Comparison of ENCODE assay signal across 19 cellular contexts in the genomic region with DNA sequence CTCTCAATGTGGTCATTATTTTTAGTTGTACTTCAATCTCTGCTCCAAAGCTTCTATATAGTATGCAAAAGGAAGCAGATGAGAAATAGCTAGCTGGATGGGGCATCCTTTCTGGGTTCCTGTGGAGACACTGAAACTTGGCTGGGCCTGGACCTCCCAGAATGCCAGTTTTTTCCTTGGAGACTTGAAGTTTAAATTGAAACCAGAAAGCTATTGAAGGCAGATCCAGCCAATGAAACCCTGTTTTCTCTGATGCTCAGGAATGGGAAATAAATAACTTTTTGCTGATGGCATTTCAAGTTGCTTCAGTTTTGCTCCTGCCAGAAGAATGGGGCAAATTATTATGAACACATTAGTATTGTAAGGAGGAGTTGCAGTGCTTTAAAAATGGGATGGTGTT. TPM values are rescaled to one million over a fixed set of nuclear protein-coding genes. Genes with fewer than 3 reads are reported as not detected.
DNase-seq lines count a peak whose midpoint lies in the region; ATAC-seq and TF ChIP-seq lines count a peak whose summit lies in the region.
"Had no signal": no experiment of that assay in that cellular context is flagged by ENCODE, and none has a peak within 500 bp of the region (broad histone marks: within the 10 kb centered on the region; RNA-seq: fewer than 3 reads in every experiment).

No MANE protein-coding gene starts in this region.

- H4K20me1 ChIP-seq in GM23248 (ENCODE audit: insufficient read depth) = no peaks in the 10 kb centered on the region
- H4K20me1 ChIP-seq in mammary epithelial cell (ENCODE audit: insufficient read depth, low read length) = no peaks in the 10 kb centered on the region

- in situ Hi-C loops in GM23248 (cut with MboI) = loop anchor here (10.0 kb wide), 1 partner anchor 211 kb away; no protein-coding TSS in a partner anchor
- in situ Hi-C loops in mammary epithelial cell (cut with MboI; ENCODE audit: low sequenced_read_pairs in 2 of 2) = loop anchor here (10.0 to 25.0 kb wide), 3 partner anchors 201 to 546 kb away; no protein-coding TSS in a partner anchor
- in situ Hi-C loops in ACHN (cut with HindIII; ENCODE audit: low pct_ligation_motif_present, low pct_unique_long_range_greater_than_20kb, low sequenced_read_pairs) = no loop called here

- H3K9me3 ChIP-seq in GM23248 (ENCODE audit: low read depth) (no peaks in the 10 kb centered on the region), mammary epithelial cell (replicated peaks; ENCODE audit: insufficient read depth, low read length) (no peaks in the 10 kb centered on the region), lower lobe of right lung (no peaks in the 10 kb centered on the region), thoracic aorta (no peaks in the 10 kb centered on the region)
- H3K9me3 ChIP-seq: BLaER1 treated with 17β-estradiol and CSF1 and Interleukin-3, amounts not matched to agents 10 nM and 100 nM; right atrium auricular region had no signal

- no peak overlapping the region for H3K4me3 ChIP-seq in GM23248
- H3K4me3 ChIP-seq in mammary epithelial cell (replicated peaks in 1 of 3; ENCODE audit: insufficient read depth in 1 of 3, low read depth in 2 of 3, low read length in 3 of 3) = no peak overlapping the region
- no peak overlapping the region for H3K4me3 ChIP-seq in lower lobe of right lung
- H3K4me3 ChIP-seq in thoracic aorta = peak overlapping the region; percentile 79
- H3K4me3 ChIP-seq: BLaER1 treated with 17β-estradiol and CSF1 and Interleukin-3, amounts not matched to agents 10 nM and 100 nM had no signal

- BruUV-seq in mammary epithelial cell (replicated peaks; lab: Mats Ljungman, UMichigan) = TSS peak; percentile 33

- no peak overlapping the region for H3K4me2 ChIP-seq in GM23248 (ENCODE audit: unreplicated experiment)
- H3K4me2 ChIP-seq in mammary epithelial cell (ENCODE audit: insufficient read depth, low read depth, low read length) = peak overlapping the region; percentile 80

- H3K9me3 Mint-ChIP-seq in activated CD4-positive, alpha-beta T cell treated with anti-CD3 and anti-CD28 coated beads, Interleukin-2, amount 10 ng/mL, durations not matched to agents 24 days and 14 days = peaks cover 3% of the 10 kb centered on the region
- H3K9me3 Mint-ChIP-seq: activated CD4-positive, alpha-beta T cell treated with anti-CD3 and anti-CD28 coated beads, Interleukin-2, amount 10 ng/mL, durations not matched to agents 7 days and 5 days; activated T-cell treated with anti-CD3 and anti-CD28 coated beads, Interleukin-2, amount 50 U/mL, for 4 hours; naive B cell; type B pancreatic cell had no signal

- ATAC-seq in lower lobe of right lung = no peak
- ATAC-seq in thoracic aorta (ENCODE audit: insufficient number of reproducible peaks, low FRiP score, low read depth) = no peak
- no peak for ATAC-seq in GM18909 (IDR thresholded peaks at IDR 0.05; ENCODE audit: poor library complexity, unreplicated experiment)
- ATAC-seq: activated T-cell treated with anti-CD3 and anti-CD28 coated beads, Interleukin-2, amount 50 U/mL, for 4 hours had no signal

- no peak for TF ChIP-seq CTCF in mammary epithelial cell (conservative IDR thresholded peaks at IDR 0.05 in 1 of 2, IDR thresholded peaks at IDR 0.05 in 1 of 2; ENCODE audit: extremely low read depth in 1 of 2, insufficient read depth in 1 of 2, low read depth in 1 of 2, low read length in 2 of 2)
- TF ChIP-seq CTCF in lower lobe of right lung (IDR thresholded peaks at IDR 0.05) = no peak
- TF ChIP-seq CTCF in thoracic aorta (IDR thresholded peaks at IDR 0.05) = no peak

- H3K27ac ChIP-seq in GM23248 (no peak overlapping the region), mammary epithelial cell (ENCODE audit: insufficient read depth, low read depth, low read length) (peak overlapping the region; percentile 56), lower lobe of right lung (peak overlapping the region; percentile 52), thoracic aorta (peak overlapping the region; percentile 78)
- H3K27ac ChIP-seq: BLaER1 treated with 17β-estradiol and CSF1 and Interleukin-3, amounts not matched to agents 10 nM and 100 nM had no signal

- H3K4me1 ChIP-seq in GM23248 (ENCODE audit: insufficient read depth) (peaks cover 19% of the 10 kb centered on the region), mammary epithelial cell (ENCODE audit: insufficient read depth, low read length) (peaks cover 34% of the 10 kb centered on the region), lower lobe of right lung (peaks cover 9% of the 10 kb centered on the region), thoracic aorta (ENCODE audit: control insufficient read depth in 1 of 2, low read depth in 2 of 2) (peaks cover 4 to 24% of the 10 kb centered on the region in 2 donors)

- H3K27me3 Mint-ChIP-seq in activated CD4-positive, alpha-beta T cell treated with anti-CD3 and anti-CD28 coated beads, Interleukin-2, amount 10 ng/mL, durations not matched to agents 24 days and 14 days = peaks cover 25% of the 10 kb centered on the region
- H3K27me3 Mint-ChIP-seq: naive B cell had no signal

- H3K4me3 Mint-ChIP-seq in activated CD4-positive, alpha-beta T cell treated with anti-CD3 and anti-CD28 coated beads, Interleukin-2, amount 10 ng/mL, durations not matched to agents 24 days and 14 days = no peak overlapping the region
- H3K4me3 Mint-ChIP-seq: activated CD4-positive, alpha-beta T cell treated with anti-CD3 and anti-CD28 coated beads, Interleukin-2, amount 10 ng/mL, durations not matched to agents 7 days and 5 days; activated T-cell treated with anti-CD3 and anti-CD28 coated beads, Interleukin-2, amount 50 U/mL, for 4 hours; type B pancreatic cell had no signal

- H3F3A ChIP-seq in GM23248 (ENCODE audit: insufficient read depth) = peaks cover 7% of the 10 kb centered on the region; the same call in 1 of the 2 replicates

- H3K4me1 Mint-ChIP-seq in activated CD4-positive, alpha-beta T cell treated with anti-CD3 and anti-CD28 coated beads, Interleukin-2, amount 10 ng/mL, durations not matched to agents 24 days and 14 days = peaks cover 12% of the 10 kb centered on the region

- dilution Hi-C loops in mammary epithelial cell (cut with HindIII; ENCODE audit: low sequenced_read_pairs) = no loop called here

- H3K9ac ChIP-seq in GM23248 = no peak overlapping the region
- peak overlapping the region; percentile 52 for H3K9ac ChIP-seq in mammary epithelial cell (ENCODE audit: insufficient read depth, low read length)
- H3K9ac ChIP-seq: BLaER1 treated with 17β-estradiol and CSF1 and Interleukin-3, amounts not matched to agents 10 nM and 100 nM had no signal

- H3K36me3 ChIP-seq in GM23248 (ENCODE audit: low read depth) (no peaks in the 10 kb centered on the region), mammary epithelial cell (ENCODE audit: insufficient read depth, low read length) (no peaks in the 10 kb centered on the region), lower lobe of right lung (no peaks in the 10 kb centered on the region), thoracic aorta (no peaks in the 10 kb centered on the region)
- H3K36me3 ChIP-seq: BLaER1 treated with 17β-estradiol and CSF1 and Interleukin-3, amounts not matched to agents 10 nM and 100 nM; right atrium auricular region had no signal

- DNase-seq in GM23248 (peak; percentile 38), mammary epithelial cell (no peak), lower lobe of right lung (no peak), thoracic aorta (ENCODE audit: low spot score) (no peak), ACHN (no peak)
- DNase-seq in activated CD4-positive, alpha-beta T cell treated with anti-CD3 and anti-CD28 coated beads, Interleukin-2, amount 10 ng/mL, durations not matched to agents 24 days and 14 days = no peak
- DNase-seq in activated T-cell treated with anti-CD3 and anti-CD28 coated beads, Interleukin-2, amount 50 U/mL, for 48 hours = no peak
- DNase-seq: activated CD4-positive, alpha-beta T cell treated with anti-CD3 and anti-CD28 coated beads, Interleukin-2, amount 10 ng/mL, durations not matched to agents 7 days and 5 days; activated T-cell treated with anti-CD3 and anti-CD28 coated beads, Interleukin-2, amount 50 U/mL, for 4 hours; HCEC 1CT; hypothalamus; naive B cell; NCI-H226; stimulated activated CD4-positive, alpha-beta T cell treated with anti-CD3 and anti-CD28 coated beads, Interleukin-4, amount 100 ng/mL, for 1 hour; T-helper 9 cell had no signal

- H3K79me2 ChIP-seq in GM23248 (ENCODE audit: insufficient read depth) = peaks cover 46% of the 10 kb centered on the region
- peaks cover 72% of the 10 kb centered on the region for H3K79me2 ChIP-seq in mammary epithelial cell (ENCODE audit: insufficient read depth, low read length)

- intact Hi-C loops in mammary epithelial cell (cut with micrococcal nuclease) (loop anchor here (2.0 kb wide), 2 partner anchors 13 to 553 kb away; no protein-coding TSS in a partner anchor), lower lobe of right lung (cut with DNase I) (no loop called here)
- intact Hi-C loops in activated CD4-positive, alpha-beta T cell treated with anti-CD3 and anti-CD28 coated beads, Interleukin-2, amount 10 ng/mL, durations not matched to agents 24 days and 14 days (cut with micrococcal nuclease) = no loop called here

- CTCF ChIA-PET in mammary epithelial cell (lab: Charles Lee; ENCODE audit: low non-redundant PET) = interaction anchor here (0.6 kb wide), 1 partner anchor 330 kb away, joined by 4 read pairs; no protein-coding TSS in a partner anchor

- no peaks in the 10 kb centered on the region for H3K27me3 ChIP-seq in GM23248 (replicated peaks; ENCODE audit: insufficient read depth)
- no peaks in the 10 kb centered on the region for H3K27me3 ChIP-seq in mammary epithelial cell (ENCODE audit: insufficient read depth, low read length)
- H3K27me3 ChIP-seq in lower lobe of right lung (ENCODE audit: low read depth) = no peaks in the 10 kb centered on the region
- H3K27me3 ChIP-seq in thoracic aorta (replicated peaks; ENCODE audit: insufficient read depth) = no peaks in the 10 kb centered on the region
- H3K27me3 ChIP-seq: right atrium auricular region had no signal

- no peak overlapping the region for H2AFZ ChIP-seq in GM23248
- H2AFZ ChIP-seq in mammary epithelial cell (ENCODE audit: low read depth, low read length) = no peak overlapping the region

- peaks cover 3% of the 10 kb centered on the region for H3K36me3 Mint-ChIP-seq in activated CD4-positive, alpha-beta T cell treated with anti-CD3 and anti-CD28 coated beads, Interleukin-2, amount 10 ng/mL, durations not matched to agents 24 days and 14 days (ENCODE audit: low read depth)
- H3K36me3 Mint-ChIP-seq: naive B cell had no signal

- H3K27ac Mint-ChIP-seq in activated CD4-positive, alpha-beta T cell treated with anti-CD3 and anti-CD28 coated beads, Interleukin-2, amount 10 ng/mL, durations not matched to agents 24 days and 14 days = no peak overlapping the region
- H3K27ac Mint-ChIP-seq: activated CD4-positive, alpha-beta T cell treated with anti-CD3 and anti-CD28 coated beads, Interleukin-2, amount 10 ng/mL, durations not matched to agents 7 days and 5 days; type B pancreatic cell had no signal

- no peaks in the 10 kb centered on the region for H3K9me2 ChIP-seq in GM23248 (ENCODE audit: insufficient read depth)

RNA-seq across cellular contexts. Expression of a gene that starts 2.9 kb away (rescaled TPM):
- 4.1 and 5.2 TPM in 2 replicates for total RNA-seq in GM23248 (2014; rRNA removed; shearing (Covaris generic))
- polyA plus RNA-seq in GM23248 (2016; fragmentation: Nextera tagmentation; extraction: Ambion mirVana) (0.91 and 1.3 TPM in 2 replicates), mammary epithelial cell (7.4 TPM)
- total RNA-seq in mammary epithelial cell (10 to 100 TPM; 23.2 to 34.7 TPM), lower lobe of right lung (25.8 TPM), thoracic aorta (10 to 100 TPM; 39.3 to 50.2 TPM)
- 12.7 TPM for polyA minus RNA-seq in mammary epithelial cell
- 21.9 and 22.6 TPM in 2 replicates for total RNA-seq in activated CD4-positive, alpha-beta T cell treated with anti-CD3 and anti-CD28 coated beads, Interleukin-2, amount 10 ng/mL, durations not matched to agents 24 days and 14 days
